Comparison of ENCODE assay signal across 14 cellular contexts in the genomic region with DNA sequence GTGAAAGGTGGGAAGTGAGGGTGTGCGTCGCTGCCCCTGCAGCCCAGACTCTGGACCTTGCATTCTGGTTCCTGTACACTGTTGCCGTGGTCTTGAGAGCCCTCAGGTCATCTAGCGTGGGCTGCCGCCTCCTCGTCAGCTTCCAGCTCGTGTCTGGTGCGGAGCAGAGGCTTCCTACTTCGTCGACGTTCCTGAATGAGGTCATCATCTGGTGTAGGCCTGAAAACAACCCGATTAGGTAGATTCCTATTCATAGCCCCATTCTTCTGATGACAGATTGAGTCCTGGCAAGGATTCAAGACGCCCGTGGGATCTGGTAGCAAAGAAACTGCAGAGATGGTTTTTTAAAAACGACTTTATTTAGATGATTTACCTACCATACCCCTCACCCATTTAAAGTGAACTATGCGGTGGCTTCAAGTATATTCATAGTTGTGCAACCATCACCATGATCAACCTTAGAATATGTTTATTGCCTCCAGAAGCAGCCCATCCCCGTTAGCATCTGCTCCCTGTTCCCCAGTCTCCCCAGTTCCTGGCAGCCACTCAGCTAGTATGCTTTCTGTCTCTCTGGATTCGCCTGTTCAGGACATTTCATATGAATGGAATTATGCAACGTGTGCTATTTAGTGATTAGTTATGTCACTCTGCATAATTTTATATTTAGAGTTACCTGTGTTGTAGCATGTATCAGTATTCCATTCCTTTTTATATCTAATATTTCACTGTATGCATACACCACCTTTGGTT. TPM values are rescaled to one million over a fixed set of nuclear protein-coding genes. Genes with fewer than 3 reads are reported as not detected.
DNase-seq lines count a peak whose midpoint lies in the region; ATAC-seq and TF ChIP-seq lines count a peak whose summit lies in the region.
"Had no signal": no experiment of that assay in that cellular context is flagged by ENCODE, and none has a peak within 500 bp of the region (broad histone marks: within the 10 kb centered on the region; RNA-seq: fewer than 3 reads in every experiment).

No MANE protein-coding gene starts in this region.

- peak overlapping the region in 1 of 11 experiments; percentile 19; a peak in 1 of 22 replicates for H3K9ac ChIP-seq in BLaER1 treated with 17β-estradiol and CSF1 and Interleukin-3, amounts not matched to agents 10 nM and 100 nM
- H3K9ac ChIP-seq: KMS-11 had no signal

- peaks cover 65 to 88% (median 78%) of the 10 kb centered on the region in 11 experiments for H3K36me3 ChIP-seq in BLaER1 treated with 17β-estradiol and CSF1 and Interleukin-3, amounts not matched to agents 10 nM and 100 nM
- peaks cover 4 to 51% of the 10 kb centered on the region in 2 experiments; a peak in 2 of 3 replicates for H3K36me3 ChIP-seq in HEK293 (ENCODE audit: control insufficient read depth in 2 of 2, insufficient read depth in 1 of 2, low read length in 2 of 2)
- H3K36me3 ChIP-seq in naive thymus-derived CD4-positive, alpha-beta T cell (ENCODE audit: control insufficient read depth in 2 of 3, insufficient read depth in 3 of 3, low read length in 3 of 3) = peaks cover 3 to 65% (median 7%) of the 10 kb centered on the region in 3 experiments

- peak overlapping the region in 6 of 11 experiments; percentile 39 to 62 (median 46); a peak in 5 of 22 replicates for H3K4me2 ChIP-seq in BLaER1 treated with 17β-estradiol and CSF1 and Interleukin-3, amounts not matched to agents 10 nM and 100 nM
- H3K4me2 ChIP-seq: KMS-11 had no signal

- H3K27me3 ChIP-seq in BLaER1 treated with 17β-estradiol and CSF1 and Interleukin-3, amounts not matched to agents 10 nM and 100 nM = no peaks in the 10 kb centered on the region
- no peaks in the 10 kb centered on the region for H3K27me3 ChIP-seq in naive thymus-derived CD4-positive, alpha-beta T cell (ENCODE audit: control insufficient read depth in 2 of 2, insufficient read depth in 2 of 2, low read length in 2 of 2)
- H3K27me3 ChIP-seq: ascending aorta had no signal

- intact Hi-C loops in naive thymus-derived CD4-positive, alpha-beta T cell (cut with micrococcal nuclease) = loop anchor here in 1 of 2 donors (1.0 kb wide), 1 partner anchor 13 kb away; no protein-coding TSS in a partner anchor

- peak overlapping the region; percentile 18 to 31 for H3K4me3 Mint-ChIP-seq in effector memory CD8-positive, alpha-beta T cell
- H3K4me3 Mint-ChIP-seq in naive thymus-derived CD4-positive, alpha-beta T cell = no peak overlapping the region
- H3K4me3 Mint-ChIP-seq: HFFc6 had no signal

- H3K4me1 Mint-ChIP-seq in effector memory CD8-positive, alpha-beta T cell (ENCODE audit: low read depth in 2 of 2) = peaks cover 41 to 60% of the 10 kb centered on the region in 2 donors
- peaks cover 29 to 52% (median 47%) of the 10 kb centered on the region in 7 donors for H3K4me1 Mint-ChIP-seq in naive thymus-derived CD4-positive, alpha-beta T cell

- no peak overlapping the region for H3K4me3 ChIP-seq in BLaER1 treated with 17β-estradiol and CSF1 and Interleukin-3, amounts not matched to agents 10 nM and 100 nM
- H3K4me3 ChIP-seq in HEK293 (ENCODE audit: low read depth, low read length) = no peak overlapping the region
- no peak overlapping the region for H3K4me3 ChIP-seq in naive thymus-derived CD4-positive, alpha-beta T cell (ENCODE audit: low read length)
- H3K4me3 ChIP-seq: ascending aorta, thoracic aorta had no signal

- H3K4me1 ChIP-seq in BLaER1 treated with 17β-estradiol and CSF1 and Interleukin-3, amounts not matched to agents 10 nM and 100 nM = peaks cover 9 to 25% (median 20%) of the 10 kb centered on the region in 10 experiments; a peak in 17 of 20 replicates
- no peaks in the 10 kb centered on the region for H3K4me1 ChIP-seq in HEK293 (ENCODE audit: control insufficient read depth, insufficient read depth, low read length)
- no peaks in the 10 kb centered on the region for H3K4me1 ChIP-seq in naive thymus-derived CD4-positive, alpha-beta T cell (ENCODE audit: control insufficient read depth in 2 of 2, insufficient read depth in 2 of 2, low read length in 2 of 2)
- H3K4me1 ChIP-seq: ascending aorta had no signal

- peak overlapping the region; percentile 66 to 92 for H3K27ac Mint-ChIP-seq in effector memory CD8-positive, alpha-beta T cell
- peak overlapping the region in 8 of 9 donors; percentile 47 to 81 (median 70) for H3K27ac Mint-ChIP-seq in naive thymus-derived CD4-positive, alpha-beta T cell
- H3K27ac Mint-ChIP-seq: HFFc6 had no signal

- H3K27me3 Mint-ChIP-seq in effector memory CD8-positive, alpha-beta T cell = no peaks in the 10 kb centered on the region
- no peaks in the 10 kb centered on the region for H3K27me3 Mint-ChIP-seq in naive thymus-derived CD4-positive, alpha-beta T cell

- no peaks in the 10 kb centered on the region for H3K9me3 Mint-ChIP-seq in effector memory CD8-positive, alpha-beta T cell
- no peaks in the 10 kb centered on the region for H3K9me3 Mint-ChIP-seq in naive thymus-derived CD4-positive, alpha-beta T cell
- H3K9me3 Mint-ChIP-seq: HFFc6 had no signal

- peaks cover 68 to 87% (median 80%) of the 10 kb centered on the region in 11 experiments for H4K20me1 ChIP-seq in BLaER1 treated with 17β-estradiol and CSF1 and Interleukin-3, amounts not matched to agents 10 nM and 100 nM

- H3K36me3 Mint-ChIP-seq in effector memory CD8-positive, alpha-beta T cell (ENCODE audit: insufficient read depth) = peaks cover 23% of the 10 kb centered on the region
- H3K36me3 Mint-ChIP-seq in naive thymus-derived CD4-positive, alpha-beta T cell = peaks cover 3 to 28% (median 9%) of the 10 kb centered on the region in 5 donors

- no peak for TF ChIP-seq CTCF in HEK293 (tag by site-specific recombination; IDR thresholded peaks at IDR 0.05)

- no peak for DNase-seq in effector memory CD8-positive, alpha-beta T cell
- DNase-seq in naive thymus-derived CD4-positive, alpha-beta T cell = no peak
- DNase-seq in COR-L47 (lab: John Stamatoyannopoulos, UW) (no peak), NCI-H524 treated with DMSO at 0.1 percent for 48 hours (lab: John Stamatoyannopoulos, UW) (no peak)
- DNase-seq: activated CD4-positive, CD25-positive, alpha-beta regulatory T cell; HFFc6; OCI-M1 had no signal

- ATAC-seq in effector memory CD8-positive, alpha-beta T cell (replicated peaks) = no peak
- no peak for ATAC-seq in naive thymus-derived CD4-positive, alpha-beta T cell
- no peak for ATAC-seq in HG03039 (IDR thresholded peaks at IDR 0.05; ENCODE audit: unreplicated experiment)

- CTCF ChIA-PET in HEK293 (lab: Yijun Ruan, JAX) = no interaction called here
- CTCF ChIA-PET in naive thymus-derived CD4-positive, alpha-beta T cell (lab: Charles Lee) = no interaction called here

- POLR2A ChIA-PET in HEK293 (lab: Yijun Ruan, JAX) = interaction anchor here (1.6 kb wide), 1 partner anchor 14 kb away, joined by 5 read pairs; a partner anchor contains a TSS
- POLR2A ChIA-PET in naive thymus-derived CD4-positive, alpha-beta T cell (lab: Charles Lee) = interaction anchor here (1.2 kb wide), 1 partner anchor 32 kb away, joined by 3 read pairs; no protein-coding TSS in a partner anchor

- H3K27ac ChIP-seq in BLaER1 treated with 17β-estradiol and CSF1 and Interleukin-3, amounts not matched to agents 10 nM and 100 nM = no peak overlapping the region
- H3K27ac ChIP-seq in HEK293 (ENCODE audit: extremely low read depth, low read depth, low read length) = no peak overlapping the region
- no peak overlapping the region for H3K27ac ChIP-seq in naive thymus-derived CD4-positive, alpha-beta T cell (ENCODE audit: low read depth, low read length)
- H3K27ac ChIP-seq: ascending aorta, HL-60, KMS-11, thoracic aorta had no signal

- 0 out of 22 replicates have a peak, but pooled peaks cover 0 to 4% (median 0%) of the 10 kb centered on the region in 11 experiments for H3K9me3 ChIP-seq in BLaER1 treated with 17β-estradiol and CSF1 and Interleukin-3, amounts not matched to agents 10 nM and 100 nM (replicated peaks in 1 of 11)
- no peaks in the 10 kb centered on the region for H3K9me3 ChIP-seq in HEK293 (ENCODE audit: control insufficient read depth, insufficient read depth, low read depth, low read length)
- H3K9me3 ChIP-seq in naive thymus-derived CD4-positive, alpha-beta T cell (ENCODE audit: control insufficient read depth in 2 of 3, low read length in 3 of 3) = no peaks in the 10 kb centered on the region
- H3K9me3 ChIP-seq: ascending aorta, thoracic aorta had no signal

TF ChIP-seq in HEK293, 187 proteins besides CTCF, POLR2A, EP300 and RAD21:
- TF ChIP-seq EGR2 (tag by site-specific recombination; IDR thresholded peaks at IDR 0.05; ENCODE audit: low read depth) (peak; percentile 65), ZBTB7A (tag by site-specific recombination; IDR thresholded peaks at IDR 0.05; ENCODE audit: low read depth) (no peak), ZFHX2 (tag by site-specific recombination; conservative IDR thresholded peaks at IDR 0.05) (peak; percentile 58)

RNA-seq across cellular contexts. Expression of a gene that starts 13.8 kb away (rescaled TPM):
- 10 to 100 TPM; 17.2 to 34.1 (median 25.9) TPM for total RNA-seq in naive thymus-derived CD4-positive, alpha-beta T cell
- 10 to 100 TPM; 18.8 to 35.4 TPM for polyA plus RNA-seq in naive thymus-derived CD4-positive, alpha-beta T cell

Comparison
In these comparisons a context has a peak if more than half of its experiments do, and no peak if none do; other contexts are left out.
1. H3K4me3 Mint-ChIP-seq: peak in effector memory CD8-positive, alpha-beta T cell (2 of 2); none in naive thymus-derived CD4-positive, alpha-beta T cell (0 of 10).